Comparison of ENCODE assay signal across 1 cellular context in the genomic region with DNA sequence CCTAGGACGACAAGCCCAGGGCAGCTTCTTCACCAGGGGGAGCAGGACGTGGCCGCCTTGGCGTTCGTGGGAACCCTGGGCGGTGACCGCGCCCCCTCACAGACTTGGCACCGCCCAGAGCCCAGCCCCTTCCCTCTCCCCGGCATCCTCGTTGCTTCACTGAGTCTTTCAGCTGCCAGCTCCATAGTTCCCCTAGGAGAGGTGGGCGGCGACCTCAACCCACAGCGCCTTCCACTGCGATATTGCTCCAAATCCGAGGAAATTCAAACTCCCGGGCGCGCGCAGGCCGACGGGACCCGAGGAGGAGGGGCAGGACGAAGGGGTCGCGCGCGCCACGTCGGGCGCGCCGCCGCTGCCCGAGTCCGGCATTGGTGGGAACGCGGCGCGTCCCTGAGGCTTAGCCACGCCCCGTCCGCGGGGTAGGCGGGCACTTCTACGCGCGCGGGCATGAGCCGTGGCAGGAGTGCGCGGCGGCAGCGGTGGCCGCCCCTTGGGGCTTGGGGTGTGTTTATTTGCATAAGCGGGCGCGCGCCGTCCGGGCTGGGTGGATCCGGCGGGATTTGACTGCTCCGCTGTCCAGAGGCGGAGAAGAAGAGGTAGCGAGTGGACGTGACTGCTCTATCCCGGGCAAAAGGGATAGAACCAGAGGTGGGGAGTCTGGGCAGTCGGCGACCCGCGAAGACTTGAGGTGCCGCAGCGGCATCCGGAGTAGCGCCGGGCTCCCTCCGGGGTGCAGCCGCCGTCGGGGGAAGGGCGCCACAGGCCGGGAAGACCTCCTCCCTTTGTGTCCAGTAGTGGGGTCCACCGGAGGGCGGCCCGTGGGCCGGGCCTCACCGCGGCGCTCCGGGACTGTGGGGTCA.
TF ChIP-seq lines count a peak whose summit lies in the region.

A gene with protein sequence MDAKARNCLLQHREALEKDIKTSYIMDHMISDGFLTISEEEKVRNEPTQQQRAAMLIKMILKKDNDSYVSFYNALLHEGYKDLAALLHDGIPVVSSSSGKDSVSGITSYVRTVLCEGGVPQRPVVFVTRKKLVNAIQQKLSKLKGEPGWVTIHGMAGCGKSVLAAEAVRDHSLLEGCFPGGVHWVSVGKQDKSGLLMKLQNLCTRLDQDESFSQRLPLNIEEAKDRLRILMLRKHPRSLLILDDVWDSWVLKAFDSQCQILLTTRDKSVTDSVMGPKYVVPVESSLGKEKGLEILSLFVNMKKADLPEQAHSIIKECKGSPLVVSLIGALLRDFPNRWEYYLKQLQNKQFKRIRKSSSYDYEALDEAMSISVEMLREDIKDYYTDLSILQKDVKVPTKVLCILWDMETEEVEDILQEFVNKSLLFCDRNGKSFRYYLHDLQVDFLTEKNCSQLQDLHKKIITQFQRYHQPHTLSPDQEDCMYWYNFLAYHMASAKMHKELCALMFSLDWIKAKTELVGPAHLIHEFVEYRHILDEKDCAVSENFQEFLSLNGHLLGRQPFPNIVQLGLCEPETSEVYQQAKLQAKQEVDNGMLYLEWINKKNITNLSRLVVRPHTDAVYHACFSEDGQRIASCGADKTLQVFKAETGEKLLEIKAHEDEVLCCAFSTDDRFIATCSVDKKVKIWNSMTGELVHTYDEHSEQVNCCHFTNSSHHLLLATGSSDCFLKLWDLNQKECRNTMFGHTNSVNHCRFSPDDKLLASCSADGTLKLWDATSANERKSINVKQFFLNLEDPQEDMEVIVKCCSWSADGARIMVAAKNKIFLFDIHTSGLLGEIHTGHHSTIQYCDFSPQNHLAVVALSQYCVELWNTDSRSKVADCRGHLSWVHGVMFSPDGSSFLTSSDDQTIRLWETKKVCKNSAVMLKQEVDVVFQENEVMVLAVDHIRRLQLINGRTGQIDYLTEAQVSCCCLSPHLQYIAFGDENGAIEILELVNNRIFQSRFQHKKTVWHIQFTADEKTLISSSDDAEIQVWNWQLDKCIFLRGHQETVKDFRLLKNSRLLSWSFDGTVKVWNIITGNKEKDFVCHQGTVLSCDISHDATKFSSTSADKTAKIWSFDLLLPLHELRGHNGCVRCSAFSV (N-terminal part only) (plus strand): TSS at position 579 of the 860 bp plus-strand sequence. CDS start 3,070 bp downstream, outside the sequence.
A gene with protein sequence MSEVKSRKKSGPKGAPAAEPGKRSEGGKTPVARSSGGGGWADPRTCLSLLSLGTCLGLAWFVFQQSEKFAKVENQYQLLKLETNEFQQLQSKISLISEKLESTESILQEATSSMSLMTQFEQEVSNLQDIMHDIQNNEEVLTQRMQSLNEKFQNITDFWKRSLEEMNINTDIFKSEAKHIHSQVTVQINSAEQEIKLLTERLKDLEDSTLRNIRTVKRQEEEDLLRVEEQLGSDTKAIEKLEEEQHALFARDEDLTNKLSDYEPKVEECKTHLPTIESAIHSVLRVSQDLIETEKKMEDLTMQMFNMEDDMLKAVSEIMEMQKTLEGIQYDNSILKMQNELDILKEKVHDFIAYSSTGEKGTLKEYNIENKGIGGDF (minus strand): TSS at position 77 of the 860 bp plus-strand sequence. CDS start 87 bp downstream, outside the sequence.

TF ChIP-seq in K562, 482 proteins besides CTCF, POLR2A, EP300 and RAD21 (continued from another document and continues in another):
- TF ChIP-seq, protein P1, sequence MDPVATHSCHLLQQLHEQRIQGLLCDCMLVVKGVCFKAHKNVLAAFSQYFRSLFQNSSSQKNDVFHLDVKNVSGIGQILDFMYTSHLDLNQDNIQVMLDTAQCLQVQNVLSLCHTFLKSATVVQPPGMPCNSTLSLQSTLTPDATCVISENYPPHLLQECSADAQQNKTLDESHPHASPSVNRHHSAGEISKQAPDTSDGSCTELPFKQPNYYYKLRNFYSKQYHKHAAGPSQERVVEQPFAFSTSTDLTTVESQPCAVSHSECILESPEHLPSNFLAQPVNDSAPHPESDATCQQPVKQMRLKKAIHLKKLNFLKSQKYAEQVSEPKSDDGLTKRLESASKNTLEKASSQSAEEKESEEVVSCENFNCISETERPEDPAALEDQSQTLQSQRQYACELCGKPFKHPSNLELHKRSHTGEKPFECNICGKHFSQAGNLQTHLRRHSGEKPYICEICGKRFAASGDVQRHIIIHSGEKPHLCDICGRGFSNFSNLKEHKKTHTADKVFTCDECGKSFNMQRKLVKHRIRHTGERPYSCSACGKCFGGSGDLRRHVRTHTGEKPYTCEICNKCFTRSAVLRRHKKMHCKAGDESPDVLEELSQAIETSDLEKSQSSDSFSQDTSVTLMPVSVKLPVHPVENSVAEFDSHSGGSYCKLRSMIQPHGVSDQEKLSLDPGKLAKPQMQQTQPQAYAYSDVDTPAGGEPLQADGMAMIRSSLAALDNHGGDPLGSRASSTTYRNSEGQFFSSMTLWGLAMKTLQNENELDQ (CRISPR knock-in tag; IDR thresholded peaks at IDR 0.05; ENCODE audit: borderline replicate concordance) = no peak
- TF ChIP-seq, protein P2, sequence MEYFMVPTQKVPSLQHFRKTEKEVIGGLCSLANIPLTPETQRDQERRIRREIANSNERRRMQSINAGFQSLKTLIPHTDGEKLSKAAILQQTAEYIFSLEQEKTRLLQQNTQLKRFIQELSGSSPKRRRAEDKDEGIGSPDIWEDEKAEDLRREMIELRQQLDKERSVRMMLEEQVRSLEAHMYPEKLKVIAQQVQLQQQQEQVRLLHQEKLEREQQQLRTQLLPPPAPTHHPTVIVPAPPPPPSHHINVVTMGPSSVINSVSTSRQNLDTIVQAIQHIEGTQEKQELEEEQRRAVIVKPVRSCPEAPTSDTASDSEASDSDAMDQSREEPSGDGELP (CRISPR knock-in tag; IDR thresholded peaks at IDR 0.05; ENCODE audit: borderline replicate concordance) = peak; percentile 46
- TF ChIP-seq ESRRA (IDR thresholded peaks at IDR 0.05; ENCODE audit: borderline replicate concordance, low read depth) (no peak), YY1 (IDR thresholded peaks at IDR 0.05; ENCODE audit: borderline replicate concordance in 1 of 3, control insufficient read depth in 1 of 3, extremely low read depth in 1 of 3, insufficient read depth in 3 of 3, insufficient read length in 1 of 3, insufficient replicate concordance in 2 of 3, low read depth in 1 of 3, low read length in 2 of 3) (peak in 1 of 3 experiments; percentile 58), MYC (IDR thresholded peaks at IDR 0.05; ENCODE audit: low read depth, low read length) (peak; percentile 69), MYC (CRISPR knock-in tag; IDR thresholded peaks at IDR 0.05; ENCODE audit: borderline replicate concordance, low read depth) (peak; percentile 83; the same call in 1 of the 2 replicates), BRD4 (IDR thresholded peaks at IDR 0.05) (no peak), LARP7 (IDR thresholded peaks at IDR 0.05) (no peak), PTTG1 (tag; IDR thresholded peaks at IDR 0.05; ENCODE audit: low read depth) (no peak), MYBL2 (IDR thresholded peaks at IDR 0.05; ENCODE audit: low read depth) (peak; percentile 65), MYBL2 (CRISPR knock-in tag; IDR thresholded peaks at IDR 0.05; ENCODE audit: borderline replicate concordance) (no peak), MTA1 (IDR thresholded peaks at IDR 0.05; ENCODE audit: borderline replicate concordance) (no peak), HOXB6 (CRISPR knock-in tag; IDR thresholded peaks at IDR 0.05; ENCODE audit: borderline replicate concordance) (no peak), ZNF436 (CRISPR knock-in tag; IDR thresholded peaks at IDR 0.05) (no peak), SNRNP70 (optimal IDR thresholded peaks at IDR 0.05; ENCODE audit: low read depth, low read length) (no peak), HNRNPUL1 (IDR thresholded peaks at IDR 0.05; ENCODE audit: low read length) (no peak)
- TF ChIP-seq, protein P3, sequence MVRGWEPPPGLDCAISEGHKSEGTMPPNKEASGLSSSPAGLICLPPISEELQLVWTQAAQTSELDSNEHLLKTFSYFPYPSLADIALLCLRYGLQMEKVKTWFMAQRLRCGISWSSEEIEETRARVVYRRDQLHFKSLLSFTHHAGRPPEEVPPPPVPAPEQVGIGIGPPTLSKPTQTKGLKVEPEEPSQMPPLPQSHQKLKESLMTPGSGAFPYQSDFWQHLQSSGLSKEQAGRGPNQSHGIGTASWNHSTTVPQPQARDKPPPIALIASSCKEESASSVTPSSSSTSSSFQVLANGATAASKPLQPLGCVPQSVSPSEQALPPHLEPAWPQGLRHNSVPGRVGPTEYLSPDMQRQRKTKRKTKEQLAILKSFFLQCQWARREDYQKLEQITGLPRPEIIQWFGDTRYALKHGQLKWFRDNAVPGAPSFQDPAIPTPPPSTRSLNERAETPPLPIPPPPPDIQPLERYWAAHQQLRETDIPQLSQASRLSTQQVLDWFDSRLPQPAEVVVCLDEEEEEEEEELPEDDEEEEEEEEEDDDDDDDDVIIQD (CRISPR knock-in tag; IDR thresholded peaks at IDR 0.05) = no peak
- TF ChIP-seq, protein P4, sequence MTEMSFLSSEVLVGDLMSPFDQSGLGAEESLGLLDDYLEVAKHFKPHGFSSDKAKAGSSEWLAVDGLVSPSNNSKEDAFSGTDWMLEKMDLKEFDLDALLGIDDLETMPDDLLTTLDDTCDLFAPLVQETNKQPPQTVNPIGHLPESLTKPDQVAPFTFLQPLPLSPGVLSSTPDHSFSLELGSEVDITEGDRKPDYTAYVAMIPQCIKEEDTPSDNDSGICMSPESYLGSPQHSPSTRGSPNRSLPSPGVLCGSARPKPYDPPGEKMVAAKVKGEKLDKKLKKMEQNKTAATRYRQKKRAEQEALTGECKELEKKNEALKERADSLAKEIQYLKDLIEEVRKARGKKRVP (CRISPR knock-in tag; IDR thresholded peaks at IDR 0.05) = no peak
- TF ChIP-seq, protein P5, sequence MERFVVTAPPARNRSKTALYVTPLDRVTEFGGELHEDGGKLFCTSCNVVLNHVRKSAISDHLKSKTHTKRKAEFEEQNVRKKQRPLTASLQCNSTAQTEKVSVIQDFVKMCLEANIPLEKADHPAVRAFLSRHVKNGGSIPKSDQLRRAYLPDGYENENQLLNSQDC (CRISPR knock-in tag; IDR thresholded peaks at IDR 0.05) = no peak
- TF ChIP-seq, protein P6, sequence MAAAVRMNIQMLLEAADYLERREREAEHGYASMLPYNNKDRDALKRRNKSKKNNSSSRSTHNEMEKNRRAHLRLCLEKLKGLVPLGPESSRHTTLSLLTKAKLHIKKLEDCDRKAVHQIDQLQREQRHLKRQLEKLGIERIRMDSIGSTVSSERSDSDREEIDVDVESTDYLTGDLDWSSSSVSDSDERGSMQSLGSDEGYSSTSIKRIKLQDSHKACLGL (CRISPR knock-in tag; IDR thresholded peaks at IDR 0.05; ENCODE audit: borderline replicate concordance, poor library complexity, severe bottlenecking) = no peak
- TF ChIP-seq, protein P7, sequence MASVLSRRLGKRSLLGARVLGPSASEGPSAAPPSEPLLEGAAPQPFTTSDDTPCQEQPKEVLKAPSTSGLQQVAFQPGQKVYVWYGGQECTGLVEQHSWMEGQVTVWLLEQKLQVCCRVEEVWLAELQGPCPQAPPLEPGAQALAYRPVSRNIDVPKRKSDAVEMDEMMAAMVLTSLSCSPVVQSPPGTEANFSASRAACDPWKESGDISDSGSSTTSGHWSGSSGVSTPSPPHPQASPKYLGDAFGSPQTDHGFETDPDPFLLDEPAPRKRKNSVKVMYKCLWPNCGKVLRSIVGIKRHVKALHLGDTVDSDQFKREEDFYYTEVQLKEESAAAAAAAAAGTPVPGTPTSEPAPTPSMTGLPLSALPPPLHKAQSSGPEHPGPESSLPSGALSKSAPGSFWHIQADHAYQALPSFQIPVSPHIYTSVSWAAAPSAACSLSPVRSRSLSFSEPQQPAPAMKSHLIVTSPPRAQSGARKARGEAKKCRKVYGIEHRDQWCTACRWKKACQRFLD (CRISPR knock-in tag; IDR thresholded peaks at IDR 0.05) = peak; percentile 93
- TF ChIP-seq, protein P8, sequence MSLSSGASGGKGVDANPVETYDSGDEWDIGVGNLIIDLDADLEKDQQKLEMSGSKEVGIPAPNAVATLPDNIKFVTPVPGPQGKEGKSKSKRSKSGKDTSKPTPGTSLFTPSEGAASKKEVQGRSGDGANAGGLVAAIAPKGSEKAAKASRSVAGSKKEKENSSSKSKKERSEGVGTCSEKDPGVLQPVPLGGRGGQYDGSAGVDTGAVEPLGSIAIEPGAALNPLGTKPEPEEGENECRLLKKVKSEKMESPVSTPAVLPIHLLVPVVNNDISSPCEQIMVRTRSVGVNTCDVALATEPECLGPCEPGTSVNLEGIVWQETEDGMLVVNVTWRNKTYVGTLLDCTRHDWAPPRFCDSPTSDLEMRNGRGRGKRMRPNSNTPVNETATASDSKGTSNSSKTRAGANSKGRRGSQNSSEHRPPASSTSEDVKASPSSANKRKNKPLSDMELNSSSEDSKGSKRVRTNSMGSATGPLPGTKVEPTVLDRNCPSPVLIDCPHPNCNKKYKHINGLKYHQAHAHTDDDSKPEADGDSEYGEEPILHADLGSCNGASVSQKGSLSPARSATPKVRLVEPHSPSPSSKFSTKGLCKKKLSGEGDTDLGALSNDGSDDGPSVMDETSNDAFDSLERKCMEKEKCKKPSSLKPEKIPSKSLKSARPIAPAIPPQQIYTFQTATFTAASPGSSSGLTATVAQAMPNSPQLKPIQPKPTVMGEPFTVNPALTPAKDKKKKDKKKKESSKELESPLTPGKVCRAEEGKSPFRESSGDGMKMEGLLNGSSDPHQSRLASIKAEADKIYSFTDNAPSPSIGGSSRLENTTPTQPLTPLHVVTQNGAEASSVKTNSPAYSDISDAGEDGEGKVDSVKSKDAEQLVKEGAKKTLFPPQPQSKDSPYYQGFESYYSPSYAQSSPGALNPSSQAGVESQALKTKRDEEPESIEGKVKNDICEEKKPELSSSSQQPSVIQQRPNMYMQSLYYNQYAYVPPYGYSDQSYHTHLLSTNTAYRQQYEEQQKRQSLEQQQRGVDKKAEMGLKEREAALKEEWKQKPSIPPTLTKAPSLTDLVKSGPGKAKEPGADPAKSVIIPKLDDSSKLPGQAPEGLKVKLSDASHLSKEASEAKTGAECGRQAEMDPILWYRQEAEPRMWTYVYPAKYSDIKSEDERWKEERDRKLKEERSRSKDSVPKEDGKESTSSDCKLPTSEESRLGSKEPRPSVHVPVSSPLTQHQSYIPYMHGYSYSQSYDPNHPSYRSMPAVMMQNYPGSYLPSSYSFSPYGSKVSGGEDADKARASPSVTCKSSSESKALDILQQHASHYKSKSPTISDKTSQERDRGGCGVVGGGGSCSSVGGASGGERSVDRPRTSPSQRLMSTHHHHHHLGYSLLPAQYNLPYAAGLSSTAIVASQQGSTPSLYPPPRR (CRISPR knock-in tag; IDR thresholded peaks at IDR 0.05; ENCODE audit: borderline replicate concordance) = no peak
- TF ChIP-seq, protein P9, sequence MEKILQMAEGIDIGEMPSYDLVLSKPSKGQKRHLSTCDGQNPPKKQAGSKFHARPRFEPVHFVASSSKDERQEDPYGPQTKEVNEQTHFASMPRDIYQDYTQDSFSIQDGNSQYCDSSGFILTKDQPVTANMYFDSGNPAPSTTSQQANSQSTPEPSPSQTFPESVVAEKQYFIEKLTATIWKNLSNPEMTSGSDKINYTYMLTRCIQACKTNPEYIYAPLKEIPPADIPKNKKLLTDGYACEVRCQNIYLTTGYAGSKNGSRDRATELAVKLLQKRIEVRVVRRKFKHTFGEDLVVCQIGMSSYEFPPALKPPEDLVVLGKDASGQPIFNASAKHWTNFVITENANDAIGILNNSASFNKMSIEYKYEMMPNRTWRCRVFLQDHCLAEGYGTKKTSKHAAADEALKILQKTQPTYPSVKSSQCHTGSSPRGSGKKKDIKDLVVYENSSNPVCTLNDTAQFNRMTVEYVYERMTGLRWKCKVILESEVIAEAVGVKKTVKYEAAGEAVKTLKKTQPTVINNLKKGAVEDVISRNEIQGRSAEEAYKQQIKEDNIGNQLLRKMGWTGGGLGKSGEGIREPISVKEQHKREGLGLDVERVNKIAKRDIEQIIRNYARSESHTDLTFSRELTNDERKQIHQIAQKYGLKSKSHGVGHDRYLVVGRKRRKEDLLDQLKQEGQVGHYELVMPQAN (IDR thresholded peaks at IDR 0.05; ENCODE audit: borderline replicate concordance) = 0 out of 2 replicates have a peak, but pooled peaks have one; percentile 61
